Comparison of ENCODE assay signal across 2 cellular contexts in the genomic region with DNA sequence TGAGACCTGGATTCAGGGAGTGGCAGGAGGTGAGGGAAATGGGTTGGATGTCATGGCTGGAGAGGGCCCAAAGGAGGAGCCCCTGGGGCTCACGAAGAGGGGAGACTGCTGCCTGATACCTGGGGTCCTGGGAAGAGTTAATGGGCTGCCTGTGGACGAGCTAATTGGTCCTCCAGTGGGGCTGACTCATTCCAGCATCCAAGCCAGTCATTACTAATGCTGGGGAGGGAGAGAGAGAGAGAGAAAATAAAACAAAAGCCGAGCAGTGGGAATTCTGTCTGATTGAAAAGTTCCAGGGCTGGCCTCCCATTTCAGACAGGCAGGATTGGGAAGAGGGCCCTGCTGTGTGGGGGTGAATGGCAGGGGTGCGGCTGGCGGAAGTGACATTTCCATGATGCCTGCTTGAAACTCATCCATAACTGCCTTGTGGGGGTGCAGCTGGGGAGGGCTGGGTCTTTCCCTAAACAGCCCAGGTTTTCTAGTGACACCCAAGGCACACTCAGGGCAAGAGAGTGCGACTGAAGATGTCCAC.
A peak's percentile ranks its signal among the peaks of the same experiment; 100 is the strongest.
TF ChIP-seq lines count a peak whose summit lies in the region.

No MANE protein-coding gene starts in this region.

TF ChIP-seq in neural cell, 6 proteins besides CTCF, POLR2A, EP300 and RAD21:
- TF ChIP-seq, protein P1, sequence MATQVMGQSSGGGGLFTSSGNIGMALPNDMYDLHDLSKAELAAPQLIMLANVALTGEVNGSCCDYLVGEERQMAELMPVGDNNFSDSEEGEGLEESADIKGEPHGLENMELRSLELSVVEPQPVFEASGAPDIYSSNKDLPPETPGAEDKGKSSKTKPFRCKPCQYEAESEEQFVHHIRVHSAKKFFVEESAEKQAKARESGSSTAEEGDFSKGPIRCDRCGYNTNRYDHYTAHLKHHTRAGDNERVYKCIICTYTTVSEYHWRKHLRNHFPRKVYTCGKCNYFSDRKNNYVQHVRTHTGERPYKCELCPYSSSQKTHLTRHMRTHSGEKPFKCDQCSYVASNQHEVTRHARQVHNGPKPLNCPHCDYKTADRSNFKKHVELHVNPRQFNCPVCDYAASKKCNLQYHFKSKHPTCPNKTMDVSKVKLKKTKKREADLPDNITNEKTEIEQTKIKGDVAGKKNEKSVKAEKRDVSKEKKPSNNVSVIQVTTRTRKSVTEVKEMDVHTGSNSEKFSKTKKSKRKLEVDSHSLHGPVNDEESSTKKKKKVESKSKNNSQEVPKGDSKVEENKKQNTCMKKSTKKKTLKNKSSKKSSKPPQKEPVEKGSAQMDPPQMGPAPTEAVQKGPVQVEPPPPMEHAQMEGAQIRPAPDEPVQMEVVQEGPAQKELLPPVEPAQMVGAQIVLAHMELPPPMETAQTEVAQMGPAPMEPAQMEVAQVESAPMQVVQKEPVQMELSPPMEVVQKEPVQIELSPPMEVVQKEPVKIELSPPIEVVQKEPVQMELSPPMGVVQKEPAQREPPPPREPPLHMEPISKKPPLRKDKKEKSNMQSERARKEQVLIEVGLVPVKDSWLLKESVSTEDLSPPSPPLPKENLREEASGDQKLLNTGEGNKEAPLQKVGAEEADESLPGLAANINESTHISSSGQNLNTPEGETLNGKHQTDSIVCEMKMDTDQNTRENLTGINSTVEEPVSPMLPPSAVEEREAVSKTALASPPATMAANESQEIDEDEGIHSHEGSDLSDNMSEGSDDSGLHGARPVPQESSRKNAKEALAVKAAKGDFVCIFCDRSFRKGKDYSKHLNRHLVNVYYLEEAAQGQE (IDR thresholded peaks at IDR 0.05; ENCODE audit: borderline replicate concordance): peak; percentile 81
- TF ChIP-seq POLR2AphosphoS5 (IDR thresholded peaks at IDR 0.05): no peak

TF ChIP-seq in GM23338, 12 proteins besides CTCF, POLR2A, EP300 and RAD21 (continued from another document):
- TF ChIP-seq, protein P2, sequence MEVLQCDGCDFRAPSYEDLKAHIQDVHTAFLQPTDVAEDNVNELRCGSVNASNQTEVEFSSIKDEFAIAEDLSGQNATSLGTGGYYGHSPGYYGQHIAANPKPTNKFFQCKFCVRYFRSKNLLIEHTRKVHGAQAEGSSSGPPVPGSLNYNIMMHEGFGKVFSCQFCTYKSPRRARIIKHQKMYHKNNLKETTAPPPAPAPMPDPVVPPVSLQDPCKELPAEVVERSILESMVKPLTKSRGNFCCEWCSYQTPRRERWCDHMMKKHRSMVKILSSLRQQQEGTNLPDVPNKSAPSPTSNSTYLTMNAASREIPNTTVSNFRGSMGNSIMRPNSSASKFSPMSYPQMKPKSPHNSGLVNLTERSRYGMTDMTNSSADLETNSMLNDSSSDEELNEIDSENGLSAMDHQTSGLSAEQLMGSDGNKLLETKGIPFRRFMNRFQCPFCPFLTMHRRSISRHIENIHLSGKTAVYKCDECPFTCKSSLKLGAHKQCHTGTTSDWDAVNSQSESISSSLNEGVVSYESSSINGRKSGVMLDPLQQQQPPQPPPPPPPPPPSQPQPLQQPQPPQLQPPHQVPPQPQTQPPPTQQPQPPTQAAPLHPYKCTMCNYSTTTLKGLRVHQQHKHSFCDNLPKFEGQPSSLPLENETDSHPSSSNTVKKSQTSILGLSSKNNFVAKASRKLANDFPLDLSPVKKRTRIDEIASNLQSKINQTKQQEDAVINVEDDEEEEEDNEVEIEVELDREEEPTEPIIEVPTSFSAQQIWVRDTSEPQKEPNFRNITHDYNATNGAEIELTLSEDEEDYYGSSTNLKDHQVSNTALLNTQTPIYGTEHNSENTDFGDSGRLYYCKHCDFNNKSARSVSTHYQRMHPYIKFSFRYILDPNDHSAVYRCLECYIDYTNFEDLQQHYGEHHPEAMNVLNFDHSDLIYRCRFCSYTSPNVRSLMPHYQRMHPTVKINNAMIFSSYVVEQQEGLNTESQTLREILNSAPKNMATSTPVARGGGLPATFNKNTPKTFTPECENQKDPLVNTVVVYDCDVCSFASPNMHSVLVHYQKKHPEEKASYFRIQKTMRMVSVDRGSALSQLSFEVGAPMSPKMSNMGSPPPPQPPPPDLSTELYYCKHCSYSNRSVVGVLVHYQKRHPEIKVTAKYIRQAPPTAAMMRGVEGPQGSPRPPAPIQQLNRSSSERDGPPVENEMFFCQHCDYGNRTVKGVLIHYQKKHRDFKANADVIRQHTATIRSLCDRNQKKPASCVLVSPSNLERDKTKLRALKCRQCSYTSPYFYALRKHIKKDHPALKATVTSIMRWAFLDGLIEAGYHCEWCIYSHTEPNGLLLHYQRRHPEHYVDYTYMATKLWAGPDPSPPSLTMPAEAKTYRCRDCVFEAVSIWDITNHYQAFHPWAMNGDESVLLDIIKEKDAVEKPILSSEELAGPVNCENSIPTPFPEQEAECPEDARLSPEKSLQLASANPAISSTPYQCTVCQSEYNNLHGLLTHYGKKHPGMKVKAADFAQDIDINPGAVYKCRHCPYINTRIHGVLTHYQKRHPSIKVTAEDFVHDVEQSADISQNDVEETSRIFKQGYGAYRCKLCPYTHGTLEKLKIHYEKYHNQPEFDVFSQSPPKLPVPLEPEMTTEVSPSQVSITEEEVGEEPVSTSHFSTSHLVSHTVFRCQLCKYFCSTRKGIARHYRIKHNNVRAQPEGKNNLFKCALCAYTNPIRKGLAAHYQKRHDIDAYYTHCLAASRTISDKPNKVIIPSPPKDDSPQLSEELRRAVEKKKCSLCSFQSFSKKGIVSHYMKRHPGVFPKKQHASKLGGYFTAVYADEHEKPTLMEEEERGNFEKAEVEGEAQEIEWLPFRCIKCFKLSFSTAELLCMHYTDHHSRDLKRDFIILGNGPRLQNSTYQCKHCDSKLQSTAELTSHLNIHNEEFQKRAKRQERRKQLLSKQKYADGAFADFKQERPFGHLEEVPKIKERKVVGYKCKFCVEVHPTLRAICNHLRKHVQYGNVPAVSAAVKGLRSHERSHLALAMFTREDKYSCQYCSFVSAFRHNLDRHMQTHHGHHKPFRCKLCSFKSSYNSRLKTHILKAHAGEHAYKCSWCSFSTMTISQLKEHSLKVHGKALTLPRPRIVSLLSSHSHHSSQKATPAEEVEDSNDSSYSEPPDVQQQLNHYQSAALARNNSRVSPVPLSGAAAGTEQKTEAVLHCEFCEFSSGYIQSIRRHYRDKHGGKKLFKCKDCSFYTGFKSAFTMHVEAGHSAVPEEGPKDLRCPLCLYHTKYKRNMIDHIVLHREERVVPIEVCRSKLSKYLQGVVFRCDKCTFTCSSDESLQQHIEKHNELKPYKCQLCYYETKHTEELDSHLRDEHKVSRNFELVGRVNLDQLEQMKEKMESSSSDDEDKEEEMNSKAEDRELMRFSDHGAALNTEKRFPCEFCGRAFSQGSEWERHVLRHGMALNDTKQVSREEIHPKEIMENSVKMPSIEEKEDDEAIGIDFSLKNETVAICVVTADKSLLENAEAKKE (CRISPR knock-in tag; IDR thresholded peaks at IDR 0.05): no peak
- TF ChIP-seq STAT1 (IDR thresholded peaks at IDR 0.05; ENCODE audit: unreplicated experiment) (no peak), NANOG (IDR thresholded peaks at IDR 0.05; ENCODE audit: borderline replicate concordance) (no peak), ZNF114 (CRISPR knock-in tag; IDR thresholded peaks at IDR 0.05) (no peak)
- TF ChIP-seq, protein P1 (IDR thresholded peaks at IDR 0.05; ENCODE audit: unreplicated experiment): no peak
